In the genomic region with DNA sequence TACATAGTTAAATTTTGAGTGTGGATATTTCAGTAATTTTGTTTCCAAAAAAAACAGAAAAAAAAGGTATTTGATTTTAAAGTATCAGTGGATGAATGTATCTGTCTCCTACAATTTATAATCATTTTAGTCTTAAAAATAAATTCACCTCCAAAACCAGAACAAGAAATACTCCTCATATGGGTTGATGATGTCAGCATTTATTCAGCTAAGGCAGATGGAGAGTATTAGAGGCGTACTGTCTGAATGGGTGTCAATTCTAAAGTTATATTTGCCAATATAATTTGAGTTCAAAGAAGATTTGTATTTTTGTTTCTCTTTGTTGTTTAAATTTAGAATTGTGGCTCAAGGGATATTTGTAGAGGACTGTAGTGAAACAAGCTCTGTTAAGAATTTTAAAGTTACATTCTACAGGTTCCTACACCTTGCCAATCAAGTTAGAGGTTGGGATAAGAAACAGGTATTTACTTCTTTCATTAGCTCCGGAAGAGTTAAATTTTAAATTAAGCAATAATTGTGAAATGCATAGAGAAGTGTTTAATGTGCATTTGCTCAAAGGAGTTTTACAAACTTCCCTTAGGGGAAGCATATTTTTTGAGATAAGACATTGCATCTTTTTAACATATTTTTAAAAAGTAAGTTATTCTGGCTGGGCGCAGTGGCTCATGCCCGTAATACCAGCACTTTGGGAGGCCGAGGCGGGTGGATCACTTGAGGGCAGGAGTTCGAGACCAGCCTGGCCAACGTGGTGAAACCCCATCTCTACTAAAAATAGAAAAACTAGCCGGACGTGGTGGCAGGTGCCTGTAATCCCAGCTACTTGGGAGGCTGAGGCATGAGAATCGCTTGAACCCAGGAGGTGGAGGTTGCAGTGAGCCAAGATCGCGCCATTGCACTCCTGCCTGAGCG, we compare ENCODE assay signal across 1 cellular context.
TF ChIP-seq lines count a peak whose summit lies in the region.

No MANE protein-coding gene starts in this region.

TF ChIP-seq in H1, 55 proteins besides CTCF, POLR2A, EP300 and RAD21 (continued from another document):
- no peak for TF ChIP-seq EZH2 (IDR thresholded peaks at IDR 0.05; ENCODE audit: low read depth, low read length, severe bottlenecking)
- TF ChIP-seq KDM5A (IDR thresholded peaks at IDR 0.05; ENCODE audit: low read length): no peak
- TF ChIP-seq CREB1 (IDR thresholded peaks at IDR 0.05): no peak
- TF ChIP-seq JUN (IDR thresholded peaks at IDR 0.05; ENCODE audit: low read depth, low read length): no peak
- no peak for TF ChIP-seq SAP30 (IDR thresholded peaks at IDR 0.05; ENCODE audit: insufficient read depth, insufficient replicate concordance, low read length)
- no peak for TF ChIP-seq TBP (IDR thresholded peaks at IDR 0.05; ENCODE audit: low read depth, low read length)
- no peak for TF ChIP-seq POLR2AphosphoS5 (IDR thresholded peaks at IDR 0.05; ENCODE audit: low read depth, low read length)
